ENCODE assay signal across 5 cellular contexts in the genomic region with DNA sequence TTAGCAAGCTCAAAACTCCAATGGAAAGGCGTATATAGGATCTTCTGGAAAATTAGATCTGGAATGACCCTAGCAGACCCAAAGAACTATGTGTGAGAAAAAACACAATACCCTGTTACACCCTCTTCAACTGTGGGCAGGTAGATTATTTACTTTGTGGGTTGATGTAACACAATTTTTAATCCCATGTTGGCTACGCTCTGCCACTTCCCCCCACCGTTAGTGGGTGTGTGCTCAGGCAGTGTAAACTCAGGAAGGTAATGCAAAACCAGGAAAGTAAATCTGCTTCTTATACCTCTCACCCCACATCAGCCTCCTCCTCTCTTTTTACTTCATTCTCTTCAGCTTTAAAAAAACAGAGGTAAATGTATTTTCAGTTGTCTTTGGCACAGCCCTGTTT. TPM values are rescaled to one million over a fixed set of nuclear protein-coding genes. Genes with fewer than 3 reads are reported as not detected.
"Had no signal": no experiment of that assay in that cellular context is flagged by ENCODE, and none has a peak within 500 bp of the region (broad histone marks: within the 10 kb centered on the region; RNA-seq: fewer than 3 reads in every experiment).

No MANE protein-coding gene starts in this region.

RNA-seq across cellular contexts. Expression of gene NUDT4B, which starts 23.7 kb away (rescaled TPM):
- total RNA-seq: chondrocyte, kidney, left ventricle myocardium superior, lower lobe of right lung, mesothelial cell of epicardium had no signal
